In genomic region chr17:83026311-83026811, GRCh38 we compare ENCODE assay signal across 21 cellular contexts. TPM values are rescaled to one million over a fixed set of nuclear protein-coding genes. Genes with fewer than 3 reads are reported as not detected.
DNase-seq lines count a peak whose midpoint lies in the region; ATAC-seq lines count a peak whose summit lies in the region.
"Had no signal": no experiment of that assay in that cellular context is flagged by ENCODE, and none has a peak within 500 bp of the region (broad histone marks: within the 10 kb centered on the region; RNA-seq: fewer than 3 reads in every experiment).

No MANE protein-coding gene starts in this region.

- peak overlapping the region in 5 of 7 donors; percentile 22 to 84 (median 65) for H3K4me3 Mint-ChIP-seq in CD8-positive, alpha-beta memory T cell
- H3K4me3 Mint-ChIP-seq in T-cell (peak overlapping the region in 2 of 3 donors; percentile 50 to 58), immature natural killer cell (peak overlapping the region in 3 of 5 donors; percentile 5 to 46 (median 12))
- H3K4me3 Mint-ChIP-seq in stimulated activated effector memory CD8-positive, alpha-beta T cell treated with anti-CD3 and anti-CD28 coated beads, Interleukin-12 subunit alpha, Interleukin-12 subunit beta, amount 100 ng/mL, for 72 hours: peak overlapping the region; percentile 56
- no peak overlapping the region for H3K4me3 Mint-ChIP-seq in stimulated activated naive B cell treated with anti-CD40 and anti-IgM and Interleukin-4, amounts not matched to agents 10 μg/mL and 1 μg/mL and 100 μg/mL, for 72 hours
- H3K4me3 Mint-ChIP-seq: T-helper 2 cell treated with Interferon-gamma antibody and Interleukin-4, amounts not matched to agents 5 μg/mL and 100 μg/mL, for 36 hours had no signal

- H3K9me3 Mint-ChIP-seq in CD8-positive, alpha-beta memory T cell: no peaks in the 10 kb centered on the region
- no peaks in the 10 kb centered on the region for H3K9me3 Mint-ChIP-seq in T-cell
- H3K9me3 Mint-ChIP-seq in immature natural killer cell: no peaks in the 10 kb centered on the region
- no peaks in the 10 kb centered on the region for H3K9me3 Mint-ChIP-seq in stimulated activated effector memory CD8-positive, alpha-beta T cell treated with anti-CD3 and anti-CD28 coated beads, Interleukin-12 subunit alpha, Interleukin-12 subunit beta, amount 100 ng/mL, for 72 hours
- H3K9me3 Mint-ChIP-seq in stimulated activated naive B cell treated with anti-CD40 and anti-IgM and Interleukin-4, amounts not matched to agents 10 μg/mL and 1 μg/mL and 100 μg/mL, for 72 hours: no peaks in the 10 kb centered on the region
- H3K9me3 Mint-ChIP-seq: T-helper 2 cell treated with Interferon-gamma antibody and Interleukin-4, amounts not matched to agents 5 μg/mL and 100 μg/mL, for 36 hours had no signal

- no peaks in the 10 kb centered on the region for H3K9me3 ChIP-seq in CD8-positive, alpha-beta memory T cell (ENCODE audit: low read length)
- H3K9me3 ChIP-seq: psoas muscle had no signal

- H3K27ac ChIP-seq in CD8-positive, alpha-beta memory T cell (ENCODE audit: low read depth, low read length): no peak overlapping the region
- H3K27ac ChIP-seq: C4-2B, psoas muscle had no signal

- H3K4me1 ChIP-seq in CD8-positive, alpha-beta memory T cell (ENCODE audit: insufficient read depth, low read length): no peaks in the 10 kb centered on the region
- H3K4me1 ChIP-seq: psoas muscle had no signal

- H3K27me3 Mint-ChIP-seq in CD8-positive, alpha-beta memory T cell: peaks cover 0 to 3% of the 10 kb centered on the region in 2 donors
- H3K27me3 Mint-ChIP-seq in T-cell: no peaks in the 10 kb centered on the region
- peaks cover 3 to 10% (median 4%) of the 10 kb centered on the region in 3 donors for H3K27me3 Mint-ChIP-seq in immature natural killer cell (ENCODE audit: low read depth in 3 of 3)
- no peaks in the 10 kb centered on the region for H3K27me3 Mint-ChIP-seq in stimulated activated naive B cell treated with anti-CD40 and anti-IgM and Interleukin-4, amounts not matched to agents 10 μg/mL and 1 μg/mL and 100 μg/mL, for 72 hours

- H3K36me3 ChIP-seq in CD8-positive, alpha-beta memory T cell (ENCODE audit: insufficient read depth, low read length): no peaks in the 10 kb centered on the region

- ATAC-seq in T-cell (replicated peaks in 1 of 4) (peak; percentile 45 to 70 (median 62)), HG03565 (IDR thresholded peaks at IDR 0.05; ENCODE audit: unreplicated experiment) (no peak), HG02870 (IDR thresholded peaks at IDR 0.05; ENCODE audit: unreplicated experiment) (no peak)
- peak; percentile 16 for ATAC-seq in stimulated activated effector memory CD8-positive, alpha-beta T cell treated with anti-CD3 and anti-CD28 coated beads, Interleukin-12 subunit alpha, Interleukin-12 subunit beta, amount 100 ng/mL, for 72 hours
- no peak for ATAC-seq in stimulated activated naive B cell treated with anti-CD40 and anti-IgM and Interleukin-4, amounts not matched to agents 10 μg/mL and 1 μg/mL and 100 μg/mL, for 72 hours (replicated peaks)
- ATAC-seq: psoas muscle had no signal

- peak overlapping the region in 7 of 8 donors; percentile 18 to 83 (median 70) for H3K27ac Mint-ChIP-seq in CD8-positive, alpha-beta memory T cell
- H3K27ac Mint-ChIP-seq in T-cell (peak overlapping the region; percentile 47 to 84), immature natural killer cell (peak overlapping the region in 5 of 6 donors; percentile 6 to 81 (median 64))
- peak overlapping the region; percentile 43 for H3K27ac Mint-ChIP-seq in stimulated activated effector memory CD8-positive, alpha-beta T cell treated with anti-CD3 and anti-CD28 coated beads, Interleukin-12 subunit alpha, Interleukin-12 subunit beta, amount 100 ng/mL, for 72 hours
- no peak overlapping the region for H3K27ac Mint-ChIP-seq in stimulated activated naive B cell treated with anti-CD40 and anti-IgM and Interleukin-4, amounts not matched to agents 10 μg/mL and 1 μg/mL and 100 μg/mL, for 72 hours
- H3K27ac Mint-ChIP-seq: T-helper 2 cell treated with Interferon-gamma antibody and Interleukin-4, amounts not matched to agents 5 μg/mL and 100 μg/mL, for 36 hours had no signal

- DNase-seq in CD8-positive, alpha-beta memory T cell: peak in 2 of 5 donors; percentile 18 to 41
- DNase-seq in T-cell: peak in 5 of 34 experiments; percentile 5 to 38 (median 15)
- peak in 1 of 3 donors; percentile 34 for DNase-seq in immature natural killer cell
- DNase-seq in stimulated activated effector memory CD8-positive, alpha-beta T cell treated with anti-CD3 and anti-CD28 coated beads, Interleukin-12 subunit alpha, Interleukin-12 subunit beta, amount 100 ng/mL, for 72 hours (ENCODE audit: low spot score in 2 of 2): no peak
- no peak for DNase-seq in stimulated activated naive B cell treated with anti-CD40 and anti-IgM and Interleukin-4, amounts not matched to agents 10 μg/mL and 1 μg/mL and 100 μg/mL, for 72 hours
- DNase-seq: activated CD4-positive, alpha-beta T cell treated with anti-CD3 and anti-CD28 coated beads for 4 hours; amniotic stem cell; cortex of kidney; EL; HCEC 1CT; IMR-90; kidney glomerular epithelial cell; NCI-H1092; NCI-H2029 treated with DMSO at 0.1 percent for 48 hours; NCI-H2227 treated with DMSO at 0.1 percent for 48 hours; psoas muscle had no signal

- H3K27me3 ChIP-seq in CD8-positive, alpha-beta memory T cell (ENCODE audit: insufficient read depth, low read length, poor library complexity, severe bottlenecking): no peaks in the 10 kb centered on the region

- peaks cover 0 to 11% (median 7%) of the 10 kb centered on the region in 3 donors for H3K36me3 Mint-ChIP-seq in CD8-positive, alpha-beta memory T cell
- H3K36me3 Mint-ChIP-seq in T-cell (peaks cover 19% of the 10 kb centered on the region), immature natural killer cell (peaks cover 0 to 11% (median 11%) of the 10 kb centered on the region in 3 donors)
- peaks cover 28% of the 10 kb centered on the region for H3K36me3 Mint-ChIP-seq in stimulated activated effector memory CD8-positive, alpha-beta T cell treated with anti-CD3 and anti-CD28 coated beads, Interleukin-12 subunit alpha, Interleukin-12 subunit beta, amount 100 ng/mL, for 72 hours
- peaks cover 8 to 40% of the 10 kb centered on the region in 2 donors for H3K36me3 Mint-ChIP-seq in stimulated activated naive B cell treated with anti-CD40 and anti-IgM and Interleukin-4, amounts not matched to agents 10 μg/mL and 1 μg/mL and 100 μg/mL, for 72 hours

- H3K4me1 Mint-ChIP-seq in CD8-positive, alpha-beta memory T cell: peaks cover 27 to 36% (median 34%) of the 10 kb centered on the region in 3 donors
- peaks cover 24 to 28% (median 28%) of the 10 kb centered on the region in 3 donors for H3K4me1 Mint-ChIP-seq in T-cell
- H3K4me1 Mint-ChIP-seq in immature natural killer cell: peaks cover 33 to 43% of the 10 kb centered on the region in 2 donors
- peaks cover 34% of the 10 kb centered on the region for H3K4me1 Mint-ChIP-seq in stimulated activated effector memory CD8-positive, alpha-beta T cell treated with anti-CD3 and anti-CD28 coated beads, Interleukin-12 subunit alpha, Interleukin-12 subunit beta, amount 100 ng/mL, for 72 hours
- no peaks in the 10 kb centered on the region for H3K4me1 Mint-ChIP-seq in stimulated activated naive B cell treated with anti-CD40 and anti-IgM and Interleukin-4, amounts not matched to agents 10 μg/mL and 1 μg/mL and 100 μg/mL, for 72 hours

- H3K4me3 ChIP-seq in CD8-positive, alpha-beta memory T cell (ENCODE audit: low read length): no peak overlapping the region
- H3K4me3 ChIP-seq: lung, psoas muscle had no signal

- CTCF ChIA-PET in CD8-positive, alpha-beta memory T cell (lab: Charles Lee): no interaction called here
- CTCF ChIA-PET in T-cell (lab: Charles Lee): no interaction called here

- POLR2A ChIA-PET in CD8-positive, alpha-beta memory T cell (lab: Charles Lee): no interaction called here
- POLR2A ChIA-PET in T-cell (lab: Charles Lee): no interaction called here

RNA-seq across cellular contexts. Expression of gene METRNL, which starts 53.0 kb away (rescaled TPM):
- 10 to 100 TPM; 22.3 to 22.9 TPM for total RNA-seq in CD8-positive, alpha-beta memory T cell
- 2.6 TPM for polyA plus RNA-seq in CD8-positive, alpha-beta memory T cell
- total RNA-seq in T-cell: 10 to 100 TPM in 3 of 5 donors, 1 to 10 TPM in 2; 7.0 to 50.8 (median 11.9) TPM
- 10 to 100 TPM; 13.6 to 72.3 (median 49.2) TPM for polyA plus RNA-seq in immature natural killer cell

Comparison
In these comparisons a context has a peak if more than half of its experiments do, and no peak if none do; other contexts are left out.
1. H3K4me3 Mint-ChIP-seq: peak in CD8-positive, alpha-beta memory T cell (5 of 7), T-cell (2 of 3), immature natural killer cell (3 of 5) and stimulated activated effector memory CD8-positive, alpha-beta T cell treated with anti-CD3 and anti-CD28 coated beads, Interleukin-12 subunit alpha, Interleukin-12 subunit beta, amount 100 ng/mL, for 72 hours (single experiment); none in stimulated activated naive B cell treated with anti-CD40 and anti-IgM and Interleukin-4, amounts not matched to agents 10 μg/mL and 1 μg/mL and 100 μg/mL, for 72 hours (0 of 2).
2. ATAC-seq: peak in T-cell (4 of 4) and stimulated activated effector memory CD8-positive, alpha-beta T cell treated with anti-CD3 and anti-CD28 coated beads, Interleukin-12 subunit alpha, Interleukin-12 subunit beta, amount 100 ng/mL, for 72 hours (single experiment); none in HG03565 (single experiment), stimulated activated naive B cell treated with anti-CD40 and anti-IgM and Interleukin-4, amounts not matched to agents 10 μg/mL and 1 μg/mL and 100 μg/mL, for 72 hours (0 of 2) and HG02870 (single experiment).